Comparison of ENCODE assay signal across 8 cellular contexts in genomic region chr14:24605435-24606190, GRCh38. TPM values are rescaled to one million over a fixed set of nuclear protein-coding genes. Genes with fewer than 3 reads are reported as not detected.
DNase-seq lines count a peak whose midpoint lies in the region; ATAC-seq, FAIRE-seq and TF ChIP-seq lines count a peak whose summit lies in the region.

No MANE protein-coding gene starts in this region.

- H2AFZ ChIP-seq in KMS-11 (ENCODE audit: low read depth) = no peak overlapping the region
- H2AFZ ChIP-seq in neural progenitor cell (replicated peaks) = no peak overlapping the region

- H3K9me3 ChIP-seq in neural progenitor cell (ENCODE audit: low read depth) = no peaks in the 10 kb centered on the region

- H3K27me3 ChIP-seq in KMS-11 (ENCODE audit: insufficient read depth, low read depth) (no peaks in the 10 kb centered on the region), dorsolateral prefrontal cortex (no peaks in the 10 kb centered on the region), neural progenitor cell (no peaks in the 10 kb centered on the region)

- no peak overlapping the region for H3K9ac ChIP-seq in KMS-11
- H3K9ac ChIP-seq in neural progenitor cell = no peak overlapping the region

- no peaks in the 10 kb centered on the region for H3K9me3 Mint-ChIP-seq in neural progenitor cell

- peak overlapping the region; percentile 66 for H3K27ac Mint-ChIP-seq in neural progenitor cell

- H3K4me1 ChIP-seq in KMS-11 (ENCODE audit: low read depth, poor library complexity, severe bottlenecking) (peaks cover 54% of the 10 kb centered on the region), neural progenitor cell (no peaks in the 10 kb centered on the region)

- ATAC-seq in GM21825 (IDR thresholded peaks at IDR 0.05; ENCODE audit: unreplicated experiment) = peak; percentile 86

- TF ChIP-seq CTCF in KMS-11 (conservative IDR thresholded peaks at IDR 0.05; ENCODE audit: low read depth, low read length) = peak; percentile 80
- TF ChIP-seq CTCF in dorsolateral prefrontal cortex (IDR thresholded peaks at IDR 0.05 in 54 of 56, conservative IDR thresholded peaks at IDR 0.05 in 2 of 56; ENCODE audit: low read depth in 1 of 56, partially characterized antibody in 56 of 56) = peak in 49 of 56 donors; percentile 19 to 54 (median 40)
- peak; percentile 55 for TF ChIP-seq CTCF in neural progenitor cell (IDR thresholded peaks at IDR 0.05)

- H3K79me2 ChIP-seq in KMS-11 (ENCODE audit: insufficient read depth, low read depth) (no peaks in the 10 kb centered on the region), neural progenitor cell (ENCODE audit: low read depth) (no peaks in the 10 kb centered on the region)

- no peak overlapping the region for H3K4me3 Mint-ChIP-seq in neural progenitor cell

- no peak overlapping the region for H3K4me2 ChIP-seq in KMS-11
- no peak overlapping the region for H3K4me2 ChIP-seq in neural progenitor cell

- H3K36me3 ChIP-seq in KMS-11 (ENCODE audit: insufficient read depth) = no peaks in the 10 kb centered on the region
- no peaks in the 10 kb centered on the region for H3K36me3 ChIP-seq in neural progenitor cell

- H3K4me3 ChIP-seq in KMS-11 (IDR thresholded peaks at IDR 0.05; ENCODE audit: insufficient read depth, low read depth, low read length) (no peak overlapping the region), dorsolateral prefrontal cortex (no peak overlapping the region), neural progenitor cell (no peak overlapping the region)

- H3K4me1 Mint-ChIP-seq in neural progenitor cell = peaks cover 6% of the 10 kb centered on the region

- no peaks in the 10 kb centered on the region for H3K36me3 Mint-ChIP-seq in neural progenitor cell

- DNase-seq in GM12892 (ENCODE audit: insufficient read length) (peak; percentile 48), dorsolateral prefrontal cortex (no peak), neural progenitor cell (ENCODE audit: low spot score) (peak; percentile 53), urothelium cell line (ENCODE audit: low spot score) (peak; percentile 36), cerebellar nuclear complex (lab: John Stamatoyannopoulos, UW) (no peak)
- DNase-seq in activated CD4-positive, alpha-beta T cell treated with anti-CD3 and anti-CD28 coated beads for 4 hours = peak; percentile 56 to 70

- TF ChIP-seq POLR2A in GM12892 (IDR thresholded peaks at IDR 0.05; ENCODE audit: low read depth, low read length) = no peak

- no peak overlapping the region for H3K27ac ChIP-seq in KMS-11
- no peak overlapping the region for H3K27ac ChIP-seq in dorsolateral prefrontal cortex
- H3K27ac ChIP-seq in neural progenitor cell = no peak overlapping the region

- H4K20me1 ChIP-seq in KMS-11 (ENCODE audit: insufficient read depth) = no peaks in the 10 kb centered on the region
- H4K20me1 ChIP-seq in neural progenitor cell (ENCODE audit: low read depth) = no peaks in the 10 kb centered on the region

- intact Hi-C loops in dorsolateral prefrontal cortex (cut with DNase I) = no loop called here

- FAIRE-seq in GM12892 (lab: Jason Lieb, UNC) (peak; percentile 74), urothelium cell line (lab: Jason Lieb, UNC) (no peak)

- no peaks in the 10 kb centered on the region for H3K27me3 Mint-ChIP-seq in neural progenitor cell (ENCODE audit: insufficient read depth, low read depth)

- no peaks in the 10 kb centered on the region for H3F3A ChIP-seq in neural progenitor cell (ENCODE audit: low read depth)

RNA-seq across cellular contexts. Expression of gene GZMH, which starts 3.9 kb away (rescaled TPM):
- not detected for polyA plus RNA-seq in GM12892 (2012; ENCODE audit: missing spikeins)
- 1 to 10 TPM in 10 of 120 experiments, under 1 TPM in 15, not detected in 95; 0.45 to 2.0 (median 0.80) TPM for total RNA-seq in dorsolateral prefrontal cortex
- total RNA-seq in neural progenitor cell (ENCODE audit: low replicate concordance) = not detected in 2 replicates

RNA-seq across cellular contexts. Expression of gene GZMB, which starts 28.4 kb away (rescaled TPM):
- not detected for polyA plus RNA-seq in GM12892 (2012; ENCODE audit: missing spikeins)
- 1 to 10 TPM in 14 of 120 experiments, under 1 TPM in 9, not detected in 97; 0.61 to 3.4 (median 1.1) TPM for total RNA-seq in dorsolateral prefrontal cortex
- not detected in 2 replicates for total RNA-seq in neural progenitor cell (ENCODE audit: low replicate concordance)

RNA-seq across cellular contexts. Expression of gene CTSG, which starts 29.6 kb away (rescaled TPM):
- not detected for polyA plus RNA-seq in GM12892 (2012; ENCODE audit: missing spikeins)
- total RNA-seq in dorsolateral prefrontal cortex = 1 to 10 TPM in 2 of 120 experiments, not detected in 118; 1.0 to 2.3 TPM
- total RNA-seq in neural progenitor cell (ENCODE audit: low replicate concordance) = not detected in 2 replicates

Comparison
In these comparisons a context has a peak if more than half of its experiments do, and no peak if none do; other contexts are left out.
1. DNase-seq: peak in GM12892 (single experiment), activated CD4-positive, alpha-beta T cell treated with anti-CD3 and anti-CD28 coated beads for 4 hours (2 of 2), neural progenitor cell (single experiment) and urothelium cell line (single experiment); none in dorsolateral prefrontal cortex (0 of 10) and cerebellar nuclear complex (0 of 2).
2. Peak in every context shown above with its lines, with median percentiles within 50 percentile points of each other: CTCF ChIP-seq.